Comparison of ENCODE assay signal across 15 cellular contexts in genomic region chr1:17671741-17672140, GRCh38.
DNase-seq lines count a peak whose midpoint lies in the region; TF ChIP-seq lines count a peak whose summit lies in the region.
"Had no signal": no experiment of that assay in that cellular context is flagged by ENCODE, and none has a peak within 500 bp of the region (broad histone marks: within the 10 kb centered on the region; RNA-seq: fewer than 3 reads in every experiment).

No MANE protein-coding gene starts in this region.

- H3K36me3 ChIP-seq in neural cell (ENCODE audit: insufficient read depth, low read length), result no peaks in the 10 kb centered on the region

- H3K4me3 ChIP-seq in neural cell (ENCODE audit: low read length), result peak overlapping the region; percentile 35
- H3K4me3 ChIP-seq: spleen had no signal

- H3K9me3 ChIP-seq in neural cell (ENCODE audit: low read length), result no peaks in the 10 kb centered on the region
- H3K9me3 ChIP-seq: spleen had no signal

- no peaks in the 10 kb centered on the region for H4K20me1 ChIP-seq in neural cell (ENCODE audit: insufficient read depth)

- no peaks in the 10 kb centered on the region for H3F3A ChIP-seq in neural cell (ENCODE audit: insufficient read depth, low read length, poor library complexity, severe bottlenecking)

- H3K4me2 ChIP-seq in neural cell (ENCODE audit: low read length), result no peak overlapping the region

- DNase-seq in ELF-1 (ENCODE audit: low read depth, low spot score) (peak; percentile 92), NCI-H1092 treated with DMSO at 0.1 percent for 48 hours (lab: John Stamatoyannopoulos, UW) (peak; percentile 89), cerebellar cortex (ENCODE audit: low spot score) (peak; percentile 70), DMS114 treated with DMSO at 0.1 percent for 48 hours (lab: John Stamatoyannopoulos, UW; ENCODE audit: unreplicated experiment) (no peak), NOMO-1 treated with DMSO at 0.1 percent for 48 hours (lab: John Stamatoyannopoulos, UW; ENCODE audit: unreplicated experiment) (no peak), epidermal melanocyte (ENCODE audit: insufficient read length, low spot score) (no peak)
- DNase-seq: activated naive CD4-positive, alpha-beta T cell; AML-193; DND-41; immature natural killer cell; Karpas-422; PC-3; spleen; T-cell had no signal

- H3K79me2 ChIP-seq in neural cell (replicated peaks; ENCODE audit: insufficient read depth, low read length), result no peaks in the 10 kb centered on the region

- peak overlapping the region; percentile 51 for H3K9ac ChIP-seq in neural cell (ENCODE audit: low read length)

- peak overlapping the region; percentile 44 for H3K27ac ChIP-seq in neural cell (ENCODE audit: low read length)
- H3K27ac ChIP-seq: spleen had no signal

- no peak overlapping the region for H2AFZ ChIP-seq in neural cell (ENCODE audit: low read depth, low read length)

- H3K9me2 ChIP-seq in neural cell (ENCODE audit: insufficient read depth, low read length), result no peaks in the 10 kb centered on the region

- TF ChIP-seq CTCF in neural cell (IDR thresholded peaks at IDR 0.05; ENCODE audit: poor library complexity, severe bottlenecking), result peak; percentile 48

- no peaks in the 10 kb centered on the region for H3K27me3 ChIP-seq in neural cell (ENCODE audit: insufficient read depth, low read depth, low read length)
- H3K27me3 ChIP-seq: spleen had no signal

- no peak for TF ChIP-seq EP300 in neural cell (conservative IDR thresholded peaks at IDR 0.05; ENCODE audit: poor library complexity, severe bottlenecking)

- TF ChIP-seq RAD21 in neural cell (conservative IDR thresholded peaks at IDR 0.05), result no peak

TF ChIP-seq in neural cell, 6 proteins besides CTCF, POLR2A, EP300 and RAD21:
- TF ChIP-seq POLR2AphosphoS5 (IDR thresholded peaks at IDR 0.05), result no peak
- no peak for TF ChIP-seq EZH2 (IDR thresholded peaks at IDR 0.05; ENCODE audit: borderline replicate concordance, insufficient read depth, low read length, poor library complexity, severe bottlenecking)
- TF ChIP-seq MXI1 (conservative IDR thresholded peaks at IDR 0.05; ENCODE audit: poor library complexity, severe bottlenecking), result no peak
- no peak for TF ChIP-seq SMC3 (conservative IDR thresholded peaks at IDR 0.05; ENCODE audit: poor library complexity)
- TF ChIP-seq, protein P1, sequence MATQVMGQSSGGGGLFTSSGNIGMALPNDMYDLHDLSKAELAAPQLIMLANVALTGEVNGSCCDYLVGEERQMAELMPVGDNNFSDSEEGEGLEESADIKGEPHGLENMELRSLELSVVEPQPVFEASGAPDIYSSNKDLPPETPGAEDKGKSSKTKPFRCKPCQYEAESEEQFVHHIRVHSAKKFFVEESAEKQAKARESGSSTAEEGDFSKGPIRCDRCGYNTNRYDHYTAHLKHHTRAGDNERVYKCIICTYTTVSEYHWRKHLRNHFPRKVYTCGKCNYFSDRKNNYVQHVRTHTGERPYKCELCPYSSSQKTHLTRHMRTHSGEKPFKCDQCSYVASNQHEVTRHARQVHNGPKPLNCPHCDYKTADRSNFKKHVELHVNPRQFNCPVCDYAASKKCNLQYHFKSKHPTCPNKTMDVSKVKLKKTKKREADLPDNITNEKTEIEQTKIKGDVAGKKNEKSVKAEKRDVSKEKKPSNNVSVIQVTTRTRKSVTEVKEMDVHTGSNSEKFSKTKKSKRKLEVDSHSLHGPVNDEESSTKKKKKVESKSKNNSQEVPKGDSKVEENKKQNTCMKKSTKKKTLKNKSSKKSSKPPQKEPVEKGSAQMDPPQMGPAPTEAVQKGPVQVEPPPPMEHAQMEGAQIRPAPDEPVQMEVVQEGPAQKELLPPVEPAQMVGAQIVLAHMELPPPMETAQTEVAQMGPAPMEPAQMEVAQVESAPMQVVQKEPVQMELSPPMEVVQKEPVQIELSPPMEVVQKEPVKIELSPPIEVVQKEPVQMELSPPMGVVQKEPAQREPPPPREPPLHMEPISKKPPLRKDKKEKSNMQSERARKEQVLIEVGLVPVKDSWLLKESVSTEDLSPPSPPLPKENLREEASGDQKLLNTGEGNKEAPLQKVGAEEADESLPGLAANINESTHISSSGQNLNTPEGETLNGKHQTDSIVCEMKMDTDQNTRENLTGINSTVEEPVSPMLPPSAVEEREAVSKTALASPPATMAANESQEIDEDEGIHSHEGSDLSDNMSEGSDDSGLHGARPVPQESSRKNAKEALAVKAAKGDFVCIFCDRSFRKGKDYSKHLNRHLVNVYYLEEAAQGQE (IDR thresholded peaks at IDR 0.05; ENCODE audit: borderline replicate concordance), result no peak
- no peak for TF ChIP-seq TAF1 (IDR thresholded peaks at IDR 0.05; ENCODE audit: low read depth)
TF ChIP-seq in neural cell: peak in this region for 0.

Comparison
In these comparisons a context has a peak if more than half of its experiments do, and no peak if none do; other contexts are left out.
1. DNase-seq: peak in ELF-1 (single experiment), NCI-H1092 treated with DMSO at 0.1 percent for 48 hours (single experiment) and cerebellar cortex (single experiment); none in DMS114 treated with DMSO at 0.1 percent for 48 hours (single experiment), NOMO-1 treated with DMSO at 0.1 percent for 48 hours (single experiment) and epidermal melanocyte (single experiment).